In genomic region chr22:42443240-42444059, GRCh38 we compare ENCODE assay signal across 9 cellular contexts. TPM values are rescaled to one million over a fixed set of nuclear protein-coding genes. Genes with fewer than 3 reads are reported as not detected.
DNase-seq lines count a peak whose midpoint lies in the region; ATAC-seq, FAIRE-seq and TF ChIP-seq lines count a peak whose summit lies in the region.
"Had no signal": no experiment of that assay in that cellular context is flagged by ENCODE, and none has a peak within 500 bp of the region (broad histone marks: within the 10 kb centered on the region; RNA-seq: fewer than 3 reads in every experiment).

No MANE protein-coding gene starts in this region.

- H4K20me1 ChIP-seq in K562 (replicated peaks; ENCODE audit: control insufficient read depth, insufficient read depth, low read length), result no peaks in the 10 kb centered on the region

- H3K27ac ChIP-seq in A549, result peak overlapping the region; percentile 68 to 74; a peak in 5 of 6 replicates
- no peak overlapping the region for H3K27ac ChIP-seq in HUES6 (ENCODE audit: low read depth, low read length)
- H3K27ac ChIP-seq in K562 (ENCODE audit: extremely low read depth, low read depth, low read length), result peak overlapping the region; percentile 75

- peak in 1 of 2 experiments; percentile 10 for DNase-seq in A549 (ENCODE audit: low read depth in 1 of 2, low spot score in 1 of 2)
- no peak for DNase-seq in K562 (ENCODE audit: extremely low read depth in 1 of 4, low spot score in 3 of 4)
- no peak for DNase-seq in HEK293T (ENCODE audit: extremely low spot score)

- TF ChIP-seq EP300 in A549 (IDR thresholded peaks at IDR 0.05) (no peak), K562 (IDR thresholded peaks at IDR 0.05; ENCODE audit: low read length) (no peak)

- BruUV-seq in K562 (replicated peaks; lab: Mats Ljungman, UMichigan), result TSS peak; percentile 53

- intact Hi-C loops in K562 (cut with micrococcal nuclease), result no loop called here

- H3K9me1 ChIP-seq in K562 (ENCODE audit: control insufficient read depth, insufficient read depth, low read length), result no peaks in the 10 kb centered on the region

- H3K4me2 ChIP-seq in A549 (peak overlapping the region; percentile 93), K562 (ENCODE audit: insufficient read depth, low read length) (peak overlapping the region; percentile 82)

- TF ChIP-seq POLR2A in A549 (IDR thresholded peaks at IDR 0.05; ENCODE audit: low read length), result no peak
- no peak for TF ChIP-seq POLR2A in K562 (conservative IDR thresholded peaks at IDR 0.05)

- H3K9me3 ChIP-seq in A549, result no peaks in the 10 kb centered on the region
- no peaks in the 10 kb centered on the region for H3K9me3 ChIP-seq in HUES6 (ENCODE audit: control insufficient read depth, insufficient read depth, low read depth, low read length)
- H3K9me3 ChIP-seq in K562 (replicated peaks; ENCODE audit: control insufficient read depth, insufficient read depth, low read depth, low read length), result no peaks in the 10 kb centered on the region
- no peaks in the 10 kb centered on the region for H3K9me3 ChIP-seq in mucosa of stomach (ENCODE audit: control insufficient read depth, low read length)

- CTCF ChIA-PET in A549 (lab: Yijun Ruan, JAX), result interaction anchor here (0.6 to 5.0 kb wide), 31 partner anchors 9 to 746 kb away, joined by 3 to 32 read pairs (median 5); partner anchors contain the start of gene NDUFA6
- CTCF ChIA-PET in K562 (lab: Yijun Ruan, JAX; ENCODE audit: low intra/inter-chr PET ratio), result interaction anchor here (2.5 kb wide), 1 partner anchor 275 kb away, joined by 12 read pairs; no protein-coding TSS in a partner anchor
- CTCF ChIA-PET in HEK293T (lab: Yijun Ruan, JAX), result interaction anchor here (0.6 to 2.6 kb wide), 23 partner anchors 10 to 788 kb away, joined by 3 to 18 read pairs (median 4); partner anchors contain the start of gene NDUFA6

- no peak for TF ChIP-seq RAD21 in A549 (conservative IDR thresholded peaks at IDR 0.05 in 1 of 2, IDR thresholded peaks at IDR 0.05 in 1 of 2)
- no peak for TF ChIP-seq RAD21 in K562 (CRISPR knock-in tag; conservative IDR thresholded peaks at IDR 0.05 in 1 of 2, IDR thresholded peaks at IDR 0.05 in 1 of 2)

- peak in 1 of 2 experiments; percentile 15; a peak in 3 of 6 replicates for ATAC-seq in A549
- ATAC-seq in K562, result peak; percentile 10
- ATAC-seq in HG03159 (IDR thresholded peaks at IDR 0.05; ENCODE audit: unreplicated experiment), result no peak
- ATAC-seq in HG03565 (IDR thresholded peaks at IDR 0.05; ENCODE audit: unreplicated experiment), result no peak
- ATAC-seq in GM19324 (IDR thresholded peaks at IDR 0.05; ENCODE audit: low FRiP score, unreplicated experiment), result no peak

- H3K36me3 ChIP-seq in HUES6 (ENCODE audit: control insufficient read depth, insufficient read depth, low read length), result no peaks in the 10 kb centered on the region
- H3K36me3 ChIP-seq in K562 (ENCODE audit: control insufficient read depth, insufficient read depth, low read length), result no peaks in the 10 kb centered on the region
- H3K36me3 ChIP-seq in mucosa of stomach (ENCODE audit: control insufficient read depth, insufficient read depth, low read length), result no peaks in the 10 kb centered on the region

- POLR2A ChIA-PET in A549 (lab: Yijun Ruan, JAX) (interaction anchor here (1.2 kb wide), 1 partner anchor 364 kb away, joined by 3 read pairs; the partner anchor contains the start of gene SMDT1), K562 (lab: Yijun Ruan, JAX) (interaction anchor here (0.7 to 1.8 kb wide), 5 partner anchors 9 to 1109 kb away, joined by 3 to 6 read pairs (median 4); partner anchors contain the start of gene NDUFA6), HEK293T (lab: Yijun Ruan, JAX) (interaction anchor here (1.2 to 1.8 kb wide), 7 partner anchors 9 to 496 kb away, joined by 3 to 6 read pairs (median 5); partner anchors contain the start of gene CENPM)

- TF ChIP-seq CTCF in A549 (IDR thresholded peaks at IDR 0.05), result no peak
- TF ChIP-seq CTCF in K562 (IDR thresholded peaks at IDR 0.05 in 2 of 3, conservative IDR thresholded peaks at IDR 0.05 in 1 of 3; ENCODE audit: insufficient read depth in 2 of 3, low read depth in 1 of 3, low read length in 3 of 3), result no peak

- H3K4me1 ChIP-seq in A549 (peaks cover 5% of the 10 kb centered on the region; the same call in 1 of the 3 replicates), HUES6 (ENCODE audit: control insufficient read depth, insufficient read depth, low read length) (peaks cover 39% of the 10 kb centered on the region), K562 (replicated peaks in 1 of 2; ENCODE audit: control insufficient read depth in 2 of 2, insufficient read depth in 2 of 2, low read length in 2 of 2) (peaks cover 14 to 35% of the 10 kb centered on the region in 2 experiments), mucosa of stomach (ENCODE audit: control insufficient read depth, insufficient read depth, low read length) (peaks cover 28% of the 10 kb centered on the region)

- H2AFZ ChIP-seq in K562 (ENCODE audit: low read depth, low read length), result peak overlapping the region; percentile 90

- WGBS in A549 (ENCODE audit: missing lambda C conversion rate), result 73% methylated on average over 6 of the region's 6 CpGs
- 13% methylated on average over 6 of the region's 6 CpGs for WGBS in K562 (ENCODE audit: insufficient coverage, low coverage, missing lambda C conversion rate)

- H3K4me3 ChIP-seq in A549, result no peak overlapping the region; the same call in 2 of the 3 replicates
- peak overlapping the region; percentile 55 for H3K4me3 ChIP-seq in HUES6 (ENCODE audit: low read depth, low read length)
- H3K4me3 ChIP-seq in K562, result peak overlapping the region; percentile 30
- peak overlapping the region; percentile 6 for H3K4me3 ChIP-seq in mucosa of stomach (ENCODE audit: low read length)

- FAIRE-seq in A549 (lab: Jason Lieb, UNC) (no peak), K562 (lab: Jason Lieb, UNC) (no peak)
- FAIRE-seq: TTC549 had no signal

- H3K27me3 ChIP-seq in HUES6 (ENCODE audit: control insufficient read depth, insufficient read depth, low read length) (peaks cover 18% of the 10 kb centered on the region; the same call in 1 of the 2 replicates), K562 (ENCODE audit: control insufficient read depth in 2 of 2, insufficient read depth in 2 of 2, low read length in 2 of 2) (no peaks in the 10 kb centered on the region), mucosa of stomach (ENCODE audit: control insufficient read depth, insufficient read depth, low read length) (no peaks in the 10 kb centered on the region)

- H3K9ac ChIP-seq in HUES6 (ENCODE audit: low read length) (peak overlapping the region; percentile 2), K562 (ENCODE audit: insufficient read depth in 1 of 2, low read depth in 2 of 2, low read length in 2 of 2) (peak overlapping the region; percentile 68 to 77), mucosa of stomach (ENCODE audit: low read length) (peak overlapping the region; percentile 38)

- in situ Hi-C loops in K562 (cut with MboI), result loop anchor here (5.0 to 25.0 kb wide), 2 partner anchors 276 to 481 kb away; partner anchors contain the start of genes SEPTIN3 and SMIM45

- H3K79me2 ChIP-seq in K562 (ENCODE audit: control insufficient read depth, insufficient read depth, low read length), result no peaks in the 10 kb centered on the region

TF ChIP-seq in A549, 52 proteins besides CTCF, POLR2A, EP300 and RAD21 (continues in another document):
- no peak for TF ChIP-seq ZSCAN20 (CRISPR knock-in tag; IDR thresholded peaks at IDR 0.05)

TF ChIP-seq in HEK293T, 16 proteins besides CTCF, POLR2A, EP300 and RAD21:
- no peak for TF ChIP-seq TARDBP (IDR thresholded peaks at IDR 0.05)
- TF ChIP-seq NFRKB (IDR thresholded peaks at IDR 0.05), result no peak
- no peak for TF ChIP-seq SP1 (IDR thresholded peaks at IDR 0.05)
- no peak for TF ChIP-seq PKNOX1 (IDR thresholded peaks at IDR 0.05)
- TF ChIP-seq LEF1 (IDR thresholded peaks at IDR 0.05; ENCODE audit: borderline replicate concordance), result no peak
- no peak for TF ChIP-seq SUZ12 (IDR thresholded peaks at IDR 0.05)
- no peak for TF ChIP-seq FOXK2 (IDR thresholded peaks at IDR 0.05)
TF ChIP-seq in HEK293T: peak in this region for 0.

RNA-seq across cellular contexts. Expression of gene NFAM1, which starts 11.2 kb away (rescaled TPM):
- not detected in 2 replicates for polyA plus RNA-seq in A549 (2011; rRNA removed)
- not detected in 2 replicates for polyA plus RNA-seq in A549 (2012; cell fraction: cytosol; rRNA removed)
- not detected in 2 replicates for polyA plus RNA-seq in A549 (2012; cell fraction: nucleus; rRNA removed)
- 0.03 TPM in 1 of 3 replicates, not detected in the others for polyA plus RNA-seq in A549 (2017; fragmentation: RNase III; extraction: RNeasy Plus Mini Kit Qiagen cat#74134 plus additional on column Dnase treatment)
- not detected in 2 replicates for polyA minus RNA-seq in A549 (2011; rRNA and poly(A)+ RNA removed)
- total RNA-seq in K562 (2011; cell fraction: chromatin; rRNA removed; ENCODE audit: low replicate concordance), result not detected in 2 replicates
- total RNA-seq in K562 (2011; cell fraction: nucleolus; rRNA removed), result not detected in 2 replicates
- not detected in 2 replicates for total RNA-seq in K562 (2011; cell fraction: nucleoplasm; rRNA removed)
- total RNA-seq in K562 (2014; rRNA removed), result 0.08 TPM in 1 of 2 replicates, not detected in the other
- not detected in 2 replicates for total RNA-seq in K562 (2014; rRNA removed; fragmentation: Illumina TruSeq; extraction: Trizol)
- 0.04 TPM in 2 replicates for total RNA-seq in K562 (2015; rRNA removed; fragmentation: Illumina TruSeq; extraction: Trizol)
- total RNA-seq in K562 (2021), result 0.02 and 0.18 TPM in 2 replicates
- polyA plus RNA-seq in K562 (2011; rRNA removed), result 0.01 TPM in 1 of 2 replicates, not detected in the other
- 0.03 TPM in 1 of 2 replicates, not detected in the other for polyA plus RNA-seq in K562 (2011; cell fraction: cytosol; rRNA removed)
- polyA plus RNA-seq in K562 (2011; cell fraction: nucleus; rRNA removed), result 0.03 TPM in 1 of 2 replicates, not detected in the other
- 0.08 and 0.21 TPM in 2 replicates for polyA plus RNA-seq in K562 (2012)
- 0.03 and 0.04 TPM in 2 replicates for polyA plus RNA-seq in K562 (2014; fragmentation: Illumina TruSeq; extraction: Trizol)
- polyA plus RNA-seq in K562 (2014; fragmentation: Nextera tagmentation; extraction: Ambion mirVana), result not detected
- not detected in 2 replicates for polyA plus RNA-seq in K562 (2014; rRNA removed)
- not detected in 2 replicates for polyA minus RNA-seq in K562 (2011; rRNA and poly(A)+ RNA removed)
- polyA minus RNA-seq in K562 (2011; cell fraction: cytosol; rRNA and poly(A)+ RNA removed), result not detected in 2 replicates
- not detected in 2 replicates for polyA minus RNA-seq in K562 (2011; cell fraction: nucleus; rRNA and poly(A)+ RNA removed)

Comparison
In these comparisons a context has a peak if more than half of its experiments do, and no peak if none do; other contexts are left out.
1. H3K9ac ChIP-seq: peak in every context shown above with its lines; median percentile 72 in K562; 38 in mucosa of stomach; 2 in HUES6.
2. Of the 35 proteins assayed by ChIP-seq in both K562 and A549: peak only in K562: none; only in A549: MAFK; in both: none; in neither: 33; mixed calls (peak in some experiments, not most) for 1.